In the genomic region with DNA sequence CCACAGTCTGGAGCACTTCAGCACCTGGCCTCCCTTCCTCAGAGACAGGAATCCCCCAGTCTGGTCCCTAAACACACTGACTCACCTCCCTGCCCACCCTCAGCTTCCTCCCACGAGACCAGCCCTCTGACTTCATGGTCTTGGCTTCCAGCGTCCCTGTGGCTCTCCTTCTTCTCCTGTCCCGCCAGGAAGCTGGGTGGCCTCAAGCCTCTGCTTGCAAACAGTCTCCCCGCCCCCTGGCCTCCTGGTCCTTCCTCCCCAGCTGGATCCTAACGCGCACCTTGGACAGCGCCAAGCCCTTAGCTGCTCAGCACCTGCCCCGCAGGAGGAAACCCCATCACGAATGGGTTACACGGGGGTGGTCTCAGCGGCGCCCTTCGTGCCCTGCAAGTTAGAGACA, we compare ENCODE assay signal across 18 cellular contexts. TPM values are rescaled to one million over a fixed set of nuclear protein-coding genes. Genes with fewer than 3 reads are reported as not detected.
DNase-seq lines count a peak whose midpoint lies in the region; ATAC-seq, FAIRE-seq and TF ChIP-seq lines count a peak whose summit lies in the region.
"Had no signal": no experiment of that assay in that cellular context is flagged by ENCODE, and none has a peak within 500 bp of the region (broad histone marks: within the 10 kb centered on the region; RNA-seq: fewer than 3 reads in every experiment).

No MANE protein-coding gene starts in this region.

- no peaks in the 10 kb centered on the region for H3K9me3 Mint-ChIP-seq in activated T-helper 17 cell treated with anti-CD3 and anti-CD28 coated beads, Interleukin-2, amount 50 U/mL, for 72 hours

- no peaks in the 10 kb centered on the region for H3K9me3 ChIP-seq in A549
- H3K9me3 ChIP-seq: HAP-1, ovary had no signal

- no peak overlapping the region for H3K4me2 ChIP-seq in A549

- TF ChIP-seq EP300 in A549 (IDR thresholded peaks at IDR 0.05): no peak

- peaks cover 32% of the 10 kb centered on the region for H3K4me1 Mint-ChIP-seq in activated T-helper 17 cell treated with anti-CD3 and anti-CD28 coated beads, Interleukin-2, amount 50 U/mL, for 72 hours

- no peak for TF ChIP-seq CTCF in A549 (IDR thresholded peaks at IDR 0.05)

- TF ChIP-seq POLR2A in A549 (IDR thresholded peaks at IDR 0.05; ENCODE audit: low read length): no peak

- WGBS in A549 (ENCODE audit: missing lambda C conversion rate): 23% methylated on average over 12 of the region's 13 CpGs

- no peak for FAIRE-seq in A549 (lab: Jason Lieb, UNC)

- no peaks in the 10 kb centered on the region for H3K27me3 Mint-ChIP-seq in activated T-helper 17 cell treated with anti-CD3 and anti-CD28 coated beads, Interleukin-2, amount 50 U/mL, for 72 hours

- H3K4me1 ChIP-seq in A549: no peaks in the 10 kb centered on the region
- H3K4me1 ChIP-seq: HAP-1 had no signal

- H3K27ac ChIP-seq in A549: no peak overlapping the region
- H3K27ac ChIP-seq: ovary had no signal

- peak overlapping the region; percentile 36 for H3K4me3 Mint-ChIP-seq in activated T-helper 17 cell treated with anti-CD3 and anti-CD28 coated beads, Interleukin-2, amount 50 U/mL, for 72 hours

- ATAC-seq in A549: no peak
- no peak for ATAC-seq in activated T-helper 17 cell treated with anti-CD3 and anti-CD28 coated beads, Interleukin-2, amount 50 U/mL, for 72 hours (replicated peaks)
- ATAC-seq in HG03469 (IDR thresholded peaks at IDR 0.05; ENCODE audit: unreplicated experiment): no peak

- DNase-seq in A549 (ENCODE audit: low read depth in 1 of 2, low spot score in 1 of 2) (no peak), EL (peak; percentile 12), islet precursor cell (peak; percentile 90), retina (no peak), NCI-H748 (lab: John Stamatoyannopoulos, UW; ENCODE audit: unreplicated experiment) (no peak)
- no peak for DNase-seq in effector CD4-positive, alpha-beta T cell
- DNase-seq: activated CD4-positive, alpha-beta T cell treated with anti-CD3 and anti-CD28 coated beads for 1 hour; activated T-cell treated with anti-CD3 and anti-CD28 coated beads, Interleukin-2, amount 50 U/mL, for 48 hours; aorta; DMS53; mesenchymal stem cell; NCI-H1105 treated with DMSO at 0.1 percent for 48 hours; NCI-H226; ovary had no signal

- POLR2A ChIA-PET in A549 (lab: Yijun Ruan, JAX): no interaction called here

- CTCF ChIA-PET in A549 (lab: Yijun Ruan, JAX): interaction anchor here (1.1 to 3.1 kb wide), 3 partner anchors 9 to 156 kb away, joined by 3 to 19 read pairs (median 3); no protein-coding TSS in a partner anchor

- H3K27ac Mint-ChIP-seq in activated T-helper 17 cell treated with anti-CD3 and anti-CD28 coated beads, Interleukin-2, amount 50 U/mL, for 72 hours: peak overlapping the region; percentile 86

- no peak for TF ChIP-seq RAD21 in A549 (conservative IDR thresholded peaks at IDR 0.05 in 1 of 2, IDR thresholded peaks at IDR 0.05 in 1 of 2)

- peaks cover 34% of the 10 kb centered on the region for H3K36me3 Mint-ChIP-seq in activated T-helper 17 cell treated with anti-CD3 and anti-CD28 coated beads, Interleukin-2, amount 50 U/mL, for 72 hours (ENCODE audit: low read depth)

- H3K4me3 ChIP-seq in A549: no peak overlapping the region
- H3K4me3 ChIP-seq: HAP-1, ovary had no signal

TF ChIP-seq in A549, 52 proteins besides CTCF, POLR2A, EP300 and RAD21:
- TF ChIP-seq, protein P1, sequence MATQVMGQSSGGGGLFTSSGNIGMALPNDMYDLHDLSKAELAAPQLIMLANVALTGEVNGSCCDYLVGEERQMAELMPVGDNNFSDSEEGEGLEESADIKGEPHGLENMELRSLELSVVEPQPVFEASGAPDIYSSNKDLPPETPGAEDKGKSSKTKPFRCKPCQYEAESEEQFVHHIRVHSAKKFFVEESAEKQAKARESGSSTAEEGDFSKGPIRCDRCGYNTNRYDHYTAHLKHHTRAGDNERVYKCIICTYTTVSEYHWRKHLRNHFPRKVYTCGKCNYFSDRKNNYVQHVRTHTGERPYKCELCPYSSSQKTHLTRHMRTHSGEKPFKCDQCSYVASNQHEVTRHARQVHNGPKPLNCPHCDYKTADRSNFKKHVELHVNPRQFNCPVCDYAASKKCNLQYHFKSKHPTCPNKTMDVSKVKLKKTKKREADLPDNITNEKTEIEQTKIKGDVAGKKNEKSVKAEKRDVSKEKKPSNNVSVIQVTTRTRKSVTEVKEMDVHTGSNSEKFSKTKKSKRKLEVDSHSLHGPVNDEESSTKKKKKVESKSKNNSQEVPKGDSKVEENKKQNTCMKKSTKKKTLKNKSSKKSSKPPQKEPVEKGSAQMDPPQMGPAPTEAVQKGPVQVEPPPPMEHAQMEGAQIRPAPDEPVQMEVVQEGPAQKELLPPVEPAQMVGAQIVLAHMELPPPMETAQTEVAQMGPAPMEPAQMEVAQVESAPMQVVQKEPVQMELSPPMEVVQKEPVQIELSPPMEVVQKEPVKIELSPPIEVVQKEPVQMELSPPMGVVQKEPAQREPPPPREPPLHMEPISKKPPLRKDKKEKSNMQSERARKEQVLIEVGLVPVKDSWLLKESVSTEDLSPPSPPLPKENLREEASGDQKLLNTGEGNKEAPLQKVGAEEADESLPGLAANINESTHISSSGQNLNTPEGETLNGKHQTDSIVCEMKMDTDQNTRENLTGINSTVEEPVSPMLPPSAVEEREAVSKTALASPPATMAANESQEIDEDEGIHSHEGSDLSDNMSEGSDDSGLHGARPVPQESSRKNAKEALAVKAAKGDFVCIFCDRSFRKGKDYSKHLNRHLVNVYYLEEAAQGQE (IDR thresholded peaks at IDR 0.05): peak; percentile 60
- no peak for TF ChIP-seq PHF8 (IDR thresholded peaks at IDR 0.05; ENCODE audit: borderline replicate concordance, low read depth)

RNA-seq across cellular contexts. Expression of a gene that starts 4.5 kb away (rescaled TPM):
- not detected in 2 replicates for polyA plus RNA-seq in A549 (2011; rRNA removed)
- 0.03 TPM in 1 of 2 replicates, not detected in the other for polyA plus RNA-seq in A549 (2012; cell fraction: cytosol; rRNA removed)
- not detected in 2 replicates for polyA plus RNA-seq in A549 (2012; cell fraction: nucleus; rRNA removed)
- not detected in 3 replicates for polyA plus RNA-seq in A549 (2017; fragmentation: RNase III; extraction: RNeasy Plus Mini Kit Qiagen cat#74134 plus additional on column Dnase treatment)
- not detected in 2 replicates for polyA minus RNA-seq in A549 (2011; rRNA and poly(A)+ RNA removed)
- total RNA-seq in activated T-helper 17 cell treated with anti-CD3 and anti-CD28 coated beads, Interleukin-2, amount 50 U/mL, for 72 hours: 10 to 100 TPM; 40.6 to 60.1 TPM

RNA-seq across cellular contexts. Expression of a gene that starts 48.1 kb away (rescaled TPM):
- not detected in 2 replicates for polyA plus RNA-seq in A549 (2011; rRNA removed)
- not detected in 2 replicates for polyA plus RNA-seq in A549 (2012; cell fraction: cytosol; rRNA removed)
- polyA plus RNA-seq in A549 (2012; cell fraction: nucleus; rRNA removed): not detected in 2 replicates
- polyA plus RNA-seq in A549 (2017; fragmentation: RNase III; extraction: RNeasy Plus Mini Kit Qiagen cat#74134 plus additional on column Dnase treatment): not detected in 3 replicates
- polyA minus RNA-seq in A549 (2011; rRNA and poly(A)+ RNA removed): not detected in 2 replicates
- total RNA-seq in activated T-helper 17 cell treated with anti-CD3 and anti-CD28 coated beads, Interleukin-2, amount 50 U/mL, for 72 hours: 1 to 10 TPM; 4.2 to 4.8 TPM

RNA-seq across cellular contexts. Expression of a gene that starts 48.5 kb away (rescaled TPM):
- polyA plus RNA-seq in A549 (2011; rRNA removed) (not detected in 2 replicates), A549 (2017; fragmentation: RNase III; extraction: RNeasy Plus Mini Kit Qiagen cat#74134 plus additional on column Dnase treatment) (not detected in 3 replicates)
- polyA plus RNA-seq in A549 (2012; cell fraction: cytosol; rRNA removed): not detected in 2 replicates
- not detected in 2 replicates for polyA plus RNA-seq in A549 (2012; cell fraction: nucleus; rRNA removed)
- polyA minus RNA-seq in A549 (2011; rRNA and poly(A)+ RNA removed): not detected in 2 replicates
- not detected for total RNA-seq in activated T-helper 17 cell treated with anti-CD3 and anti-CD28 coated beads, Interleukin-2, amount 50 U/mL, for 72 hours
- total RNA-seq: aorta, subcutaneous adipose tissue had no signal
- polyA plus RNA-seq: aorta had no signal

Comparison
In these comparisons a context has a peak if more than half of its experiments do, and no peak if none do; other contexts are left out.
1. DNase-seq: peak in EL (single experiment) and islet precursor cell (single experiment); none in A549 (0 of 2), effector CD4-positive, alpha-beta T cell (single experiment), retina (single experiment) and NCI-H748 (single experiment).